Comparison of ENCODE assay signal across 24 cellular contexts in genomic region chr9:99004115-99004514, GRCh38.
"Had no signal": no experiment of that assay in that cellular context is flagged by ENCODE, and none has a peak within 500 bp of the region (broad histone marks: within the 10 kb centered on the region; RNA-seq: fewer than 3 reads in every experiment).

No MANE protein-coding gene starts in this region.

- ATAC-seq: body of pancreas; lower lobe of right lung; mucosa of descending colon; sciatic nerve; stimulated activated naive CD8-positive, alpha-beta T cell treated with anti-CD3 and anti-CD28 coated beads, Interleukin-15, Interleukin-2, amounts not matched to agents 100 U/mL and 50 U/mL, for 24 hours had no signal

- DNase-seq: activated CD4-positive, alpha-beta T cell treated with anti-CD3 and anti-CD28 coated beads, Interleukin-2, amount 10 ng/mL, durations not matched to agents 7 days and 5 days; activated CD4-positive, CD25-positive, alpha-beta regulatory T cell treated with anti-CD3 and anti-CD28 coated beads, Interleukin-2, amount 50 U/mL, for 72 hours; activated effector memory CD4-positive, alpha-beta T cell treated with anti-CD3 and anti-CD28 coated beads, Interleukin-2, amount 50 U/mL, for 16 hours; activated naive CD4-positive, alpha-beta T cell treated with anti-CD3 and anti-CD28 coated beads, Interleukin-2, amount 10 ng/mL, durations not matched to agents 7 days and 5 days; anterior cingulate cortex; body of pancreas; lower lobe of right lung; mesendoderm; mucosa of descending colon; nephron progenitor cell; occipital lobe; small intestine; stimulated activated CD4-positive, alpha-beta T cell treated with anti-CD3 and anti-CD28 coated beads, Interleukin-2, amount 100 ng/mL, for 24 hours; stimulated activated naive CD8-positive, alpha-beta T cell treated with anti-CD3 and anti-CD28 coated beads, Interleukin-15, Interleukin-2, amounts not matched to agents 100 U/mL and 50 U/mL, for 24 hours; substantia nigra; T-helper 1 cell; WERI-Rb-1 had no signal

- H3K4me3 ChIP-seq: body of pancreas, cardiac muscle cell, heart left ventricle, lower lobe of right lung, mucosa of descending colon, tibial nerve, vagina had no signal

- H3K27me3 ChIP-seq: body of pancreas, cardiac muscle cell, heart left ventricle, tibial nerve, vagina had no signal

- H3K36me3 ChIP-seq: cardiac muscle cell, lower lobe of right lung, WERI-Rb-1 had no signal

- H3K4me1 Mint-ChIP-seq: nephron progenitor cell had no signal

- H3K27ac ChIP-seq: body of pancreas, cardiac muscle cell, epithelial cell of prostate, heart left ventricle, lower lobe of right lung, tibial nerve, vagina, WERI-Rb-1 had no signal

- H3K4me3 Mint-ChIP-seq: activated CD4-positive, alpha-beta T cell treated with anti-CD3 and anti-CD28 coated beads, Interleukin-2, amount 10 ng/mL, durations not matched to agents 7 days and 5 days; activated naive CD4-positive, alpha-beta T cell treated with anti-CD3 and anti-CD28 coated beads, Interleukin-2, amount 10 ng/mL, durations not matched to agents 7 days and 5 days; endodermal cell; nephron progenitor cell had no signal

- H3K9me3 ChIP-seq: body of pancreas, heart left ventricle, lower lobe of right lung, mucosa of descending colon, tibial nerve, vagina had no signal

- H3K36me3 Mint-ChIP-seq: activated naive CD4-positive, alpha-beta T cell treated with anti-CD3 and anti-CD28 coated beads, Interleukin-2, amount 10 ng/mL, durations not matched to agents 7 days and 5 days had no signal

- H3K27ac Mint-ChIP-seq: activated naive CD4-positive, alpha-beta T cell treated with anti-CD3 and anti-CD28 coated beads, Interleukin-2, amount 10 ng/mL, durations not matched to agents 7 days and 5 days; endodermal cell; nephron progenitor cell had no signal
